ENCODE assay signal across 21 cellular contexts in genomic region chr13:105817011-105817410, GRCh38.
A peak's percentile ranks its signal among the peaks of the same experiment; 100 is the strongest.
DNase-seq lines count a peak whose midpoint lies in the region; ATAC-seq and TF ChIP-seq lines count a peak whose summit lies in the region.
"Had no signal": no experiment of that assay in that cellular context is flagged by ENCODE, and none has a peak within 500 bp of the region (broad histone marks: within the 10 kb centered on the region; RNA-seq: fewer than 3 reads in every experiment).

No MANE protein-coding gene starts in this region.

- H3K9ac ChIP-seq in H9 (ENCODE audit: extremely low read depth, insufficient read length, low read length): no peak overlapping the region
- no peak overlapping the region for H3K9ac ChIP-seq in neural progenitor cell

- no peak overlapping the region for H2BK15ac ChIP-seq in H9 (ENCODE audit: low read depth, low read length)

- intact Hi-C loops in cardiac septum (cut with DNase I): no loop called here

- H2BK5ac ChIP-seq in H9 (ENCODE audit: insufficient read length, low read length): no peak overlapping the region

- peak overlapping the region; percentile 8 for H3K27ac ChIP-seq in H9 (ENCODE audit: insufficient read length, low read depth, low read length)
- H3K27ac ChIP-seq in hepatocyte: peak overlapping the region; percentile 74
- H3K27ac ChIP-seq in neural progenitor cell: no peak overlapping the region
- H3K27ac ChIP-seq: body of pancreas, dorsolateral prefrontal cortex, right lobe of liver, SJCRH30, testis had no signal

- DNase-seq in H9: peak; percentile 67
- DNase-seq in NCI-H526 treated with DMSO at 0.1 percent for 48 hours (lab: John Stamatoyannopoulos, UW): peak; percentile 62
- DNase-seq in hepatocyte (ENCODE audit: low spot score): peak; percentile 55
- peak; percentile 36 for DNase-seq in neural progenitor cell (ENCODE audit: low spot score)
- no peak for DNase-seq in UCSD-AML1 (lab: John Stamatoyannopoulos, UW; ENCODE audit: unreplicated experiment)
- no peak for DNase-seq in GM19240 (ENCODE audit: insufficient read length, low spot score)
- DNase-seq in cardiac septum (ENCODE audit: low spot score): no peak
- DNase-seq: activated CD4-positive, alpha-beta T cell treated with anti-CD3 and anti-CD28 coated beads, Interleukin-2, amount 10 ng/mL, durations not matched to agents 24 days and 14 days; activated T-cell treated with anti-CD3 and anti-CD28 coated beads for 4 hours; body of pancreas; DMS 273 treated with DMSO at 0.1 percent for 48 hours; dorsolateral prefrontal cortex; hypothalamus; NCI-H2227 treated with DMSO at 0.1 percent for 48 hours; right lobe of liver; SJCRH30; T-helper 9 cell; testis had no signal

- H3T11ph ChIP-seq in H9 (ENCODE audit: low read length): no peak overlapping the region

- TF ChIP-seq CTCF in H9 (conservative IDR thresholded peaks at IDR 0.05) (no peak), hepatocyte (IDR thresholded peaks at IDR 0.05; ENCODE audit: poor library complexity) (no peak), neural progenitor cell (IDR thresholded peaks at IDR 0.05) (no peak)

- H3K4me1 Mint-ChIP-seq in H9 (peaks cover 17 to 21% of the 10 kb centered on the region in 2 experiments), neural progenitor cell (peaks cover 20% of the 10 kb centered on the region)
- H3K4me1 Mint-ChIP-seq: activated CD4-positive, alpha-beta T cell treated with anti-CD3 and anti-CD28 coated beads, Interleukin-2, amount 10 ng/mL, durations not matched to agents 24 days and 14 days; activated naive CD4-positive, alpha-beta T cell treated with anti-CD3 and anti-CD28 coated beads, Interleukin-2, amount 50 U/mL, for 24 hours; B cell had no signal

- H3K4me3 ChIP-seq in hepatocyte (no peak overlapping the region), neural progenitor cell (no peak overlapping the region)
- H3K4me3 ChIP-seq: body of pancreas, dorsolateral prefrontal cortex, right lobe of liver, SJCRH30, testis had no signal

- H3K9me3 Mint-ChIP-seq in H9 (no peaks in the 10 kb centered on the region), neural progenitor cell (no peaks in the 10 kb centered on the region)
- H3K9me3 Mint-ChIP-seq: activated CD4-positive, alpha-beta T cell treated with anti-CD3 and anti-CD28 coated beads, Interleukin-2, amount 10 ng/mL, durations not matched to agents 24 days and 14 days; activated naive CD4-positive, alpha-beta T cell treated with anti-CD3 and anti-CD28 coated beads, Interleukin-2, amount 50 U/mL, for 24 hours had no signal

- no peaks in the 10 kb centered on the region for H3K36me3 ChIP-seq in hepatocyte (replicated peaks; ENCODE audit: insufficient read depth, low read depth)
- no peaks in the 10 kb centered on the region for H3K36me3 ChIP-seq in neural progenitor cell
- H3K36me3 ChIP-seq: right lobe of liver, SJCRH30 had no signal

- no peak overlapping the region for H2AK5ac ChIP-seq in H9 (ENCODE audit: insufficient read length, low read length)

- H4K20me1 ChIP-seq in H9 (ENCODE audit: control insufficient read depth, insufficient read depth, insufficient read length) (no peaks in the 10 kb centered on the region), hepatocyte (ENCODE audit: insufficient read depth, poor library complexity, severe bottlenecking) (no peaks in the 10 kb centered on the region), neural progenitor cell (ENCODE audit: low read depth) (no peaks in the 10 kb centered on the region)

- H3K23ac ChIP-seq in H9 (ENCODE audit: insufficient read length, low read depth, low read length): no peak overlapping the region

- H3K9me3 ChIP-seq in H9 (ENCODE audit: control insufficient read depth, low read depth, low read length) (no peaks in the 10 kb centered on the region), hepatocyte (ENCODE audit: low read depth) (no peaks in the 10 kb centered on the region), neural progenitor cell (ENCODE audit: low read depth) (no peaks in the 10 kb centered on the region)
- H3K9me3 ChIP-seq: body of pancreas, right lobe of liver, SJCRH30, testis had no signal

- H3K27me3 ChIP-seq in H9 (ENCODE audit: insufficient read depth, low read length) (peaks cover 3% of the 10 kb centered on the region; the same call in 1 of the 2 replicates), hepatocyte (no peaks in the 10 kb centered on the region), neural progenitor cell (no peaks in the 10 kb centered on the region)
- H3K27me3 ChIP-seq: body of pancreas, dorsolateral prefrontal cortex, right lobe of liver, SJCRH30, testis had no signal

- no peak overlapping the region for H2BK20ac ChIP-seq in H9 (ENCODE audit: low read depth, low read length, poor library complexity, severe bottlenecking)

- H2BK12ac ChIP-seq in H9 (ENCODE audit: insufficient read length, low read depth, low read length): peak overlapping the region; percentile 39

- no peaks in the 10 kb centered on the region for H3K79me1 ChIP-seq in H9 (ENCODE audit: insufficient read depth, low read depth, low read length, poor library complexity, severe bottlenecking)

- no peak overlapping the region for H3K4ac ChIP-seq in H9 (ENCODE audit: low read depth, low read length)

- no peaks in the 10 kb centered on the region for H3K23me2 ChIP-seq in H9 (ENCODE audit: insufficient read length, low read depth, low read length, poor library complexity, severe bottlenecking)

- H3K9me2 ChIP-seq in hepatocyte (replicated peaks; ENCODE audit: insufficient read depth): no peaks in the 10 kb centered on the region

- H3K27ac Mint-ChIP-seq in H9 (peak overlapping the region in 1 of 3 experiments; percentile 90; a peak in 1 of 7 replicates), neural progenitor cell (peak overlapping the region; percentile 84)
- H3K27ac Mint-ChIP-seq: activated CD4-positive, alpha-beta T cell treated with anti-CD3 and anti-CD28 coated beads, Interleukin-2, amount 10 ng/mL, durations not matched to agents 24 days and 14 days; activated naive CD4-positive, alpha-beta T cell treated with anti-CD3 and anti-CD28 coated beads, Interleukin-2, amount 50 U/mL, for 24 hours; B cell had no signal

- H2AFZ ChIP-seq in H9 (ENCODE audit: low read length): no peak overlapping the region
- H2AFZ ChIP-seq in hepatocyte: no peak overlapping the region
- H2AFZ ChIP-seq in neural progenitor cell (replicated peaks): no peak overlapping the region

- no peak overlapping the region for H3K18ac ChIP-seq in H9 (ENCODE audit: insufficient read length, low read depth, low read length)

- peak overlapping the region; percentile 19 for H3K4me2 ChIP-seq in H9 (ENCODE audit: insufficient read depth, insufficient read length, low read length)
- no peak overlapping the region for H3K4me2 ChIP-seq in hepatocyte
- H3K4me2 ChIP-seq in neural progenitor cell: no peak overlapping the region

- peaks cover 5% of the 10 kb centered on the region; the same call in 1 of the 2 replicates for H3K4me1 ChIP-seq in H9 (ENCODE audit: insufficient read depth, low read length)
- H3K4me1 ChIP-seq in hepatocyte (ENCODE audit: insufficient read depth): peaks cover 4% of the 10 kb centered on the region
- H3K4me1 ChIP-seq in neural progenitor cell: peaks cover 6% of the 10 kb centered on the region
- H3K4me1 ChIP-seq: body of pancreas, right lobe of liver, testis had no signal

- H3K4me3 Mint-ChIP-seq in H9 (peak overlapping the region in 1 of 2 experiments; percentile 17; a peak in 1 of 5 replicates), neural progenitor cell (no peak overlapping the region)
- H3K4me3 Mint-ChIP-seq: activated CD4-positive, alpha-beta T cell treated with anti-CD3 and anti-CD28 coated beads, Interleukin-2, amount 10 ng/mL, durations not matched to agents 24 days and 14 days; activated naive CD4-positive, alpha-beta T cell treated with anti-CD3 and anti-CD28 coated beads, Interleukin-2, amount 50 U/mL, for 24 hours; B cell had no signal

- no peak overlapping the region for H3K14ac ChIP-seq in H9 (ENCODE audit: insufficient read depth, low read length)

- WGBS in H9 (ENCODE audit: extremely low coverage, insufficient read length, low lambda C conversion rate): no CpG with 5 or more reads among the region's 4 CpGs
- 24% methylated on average over 4 of the region's 4 CpGs for WGBS in hepatocyte (ENCODE audit: low lambda C conversion rate, missing lambda C conversion rate)

- no peak overlapping the region for H3K56ac ChIP-seq in H9 (ENCODE audit: insufficient read length, low read depth, low read length)

- H3K79me2 ChIP-seq in H9 (ENCODE audit: insufficient read depth, low read length) (no peaks in the 10 kb centered on the region), hepatocyte (no peaks in the 10 kb centered on the region), neural progenitor cell (ENCODE audit: low read depth) (no peaks in the 10 kb centered on the region)

- H3K36me3 Mint-ChIP-seq in H9 (ENCODE audit: insufficient read depth in 1 of 3, low read depth in 3 of 3) (no peaks in the 10 kb centered on the region), neural progenitor cell (no peaks in the 10 kb centered on the region)
- H3K36me3 Mint-ChIP-seq: activated naive CD4-positive, alpha-beta T cell treated with anti-CD3 and anti-CD28 coated beads, Interleukin-2, amount 50 U/mL, for 24 hours had no signal

- H3F3A ChIP-seq in neural progenitor cell (ENCODE audit: low read depth): no peaks in the 10 kb centered on the region

- H3K27me3 Mint-ChIP-seq in H9 (ENCODE audit: low read depth): peaks cover 50% of the 10 kb centered on the region
- peaks cover 2% of the 10 kb centered on the region for H3K27me3 Mint-ChIP-seq in neural progenitor cell (ENCODE audit: insufficient read depth, low read depth)
- H3K27me3 Mint-ChIP-seq: activated CD4-positive, alpha-beta T cell treated with anti-CD3 and anti-CD28 coated beads, Interleukin-2, amount 10 ng/mL, durations not matched to agents 24 days and 14 days; B cell had no signal

- no peak overlapping the region for H4K91ac ChIP-seq in H9 (ENCODE audit: insufficient read length, low read depth, low read length)

- H4K8ac ChIP-seq in H9 (replicated peaks; ENCODE audit: insufficient read length, low read depth, low read length): no peak overlapping the region

- ATAC-seq in HG02798 (IDR thresholded peaks at IDR 0.05; ENCODE audit: poor library complexity, unreplicated experiment): no peak
- ATAC-seq: body of pancreas, right lobe of liver had no signal

- no peak overlapping the region for H2BK120ac ChIP-seq in H9 (ENCODE audit: low read depth, low read length, poor library complexity, severe bottlenecking)

- peak overlapping the region; percentile 6 for H4K5ac ChIP-seq in H9 (ENCODE audit: insufficient read length, low read depth, low read length)

Comparison
In these comparisons a context has a peak if more than half of its experiments do, and no peak if none do; other contexts are left out.
1. DNase-seq: peak in H9 (single experiment), NCI-H526 treated with DMSO at 0.1 percent for 48 hours (single experiment), hepatocyte (single experiment) and neural progenitor cell (single experiment); none in UCSD-AML1 (single experiment), GM19240 (single experiment) and cardiac septum (single experiment).